Comparison of ENCODE assay signal across 23 cellular contexts in genomic region chr17:7737601-7738000, GRCh38. TPM values are rescaled to one million over a fixed set of nuclear protein-coding genes. Genes with fewer than 3 reads are reported as not detected.
A peak's percentile ranks its signal among the peaks of the same experiment; 100 is the strongest.
DNase-seq lines count a peak whose midpoint lies in the region; ATAC-seq and TF ChIP-seq lines count a peak whose summit lies in the region.
"Had no signal": no experiment of that assay in that cellular context is flagged by ENCODE, and none has a peak within 500 bp of the region (broad histone marks: within the 10 kb centered on the region; RNA-seq: fewer than 3 reads in every experiment).

No MANE protein-coding gene starts in this region.

- no peak overlapping the region for H3K4me3 Mint-ChIP-seq in stimulated activated effector memory CD8-positive, alpha-beta T cell treated with anti-CD3 and anti-CD28 coated beads, Interleukin-12 subunit alpha, Interleukin-12 subunit beta, amount 100 ng/mL, for 72 hours
- no peak overlapping the region for H3K4me3 Mint-ChIP-seq in activated naive CD8-positive, alpha-beta T cell treated with anti-CD3 and anti-CD28 coated beads for 36 hours
- H3K4me3 Mint-ChIP-seq: CD4-positive, alpha-beta memory T cell; CD4-positive, CD25-positive, alpha-beta regulatory T cell; CD8-positive, alpha-beta memory T cell had no signal

- no peak overlapping the region for H3K27ac ChIP-seq in upper lobe of right lung
- H3K27ac ChIP-seq: BLaER1 had no signal

- no peaks in the 10 kb centered on the region for H3K4me1 Mint-ChIP-seq in stimulated activated effector memory CD8-positive, alpha-beta T cell treated with anti-CD3 and anti-CD28 coated beads, Interleukin-12 subunit alpha, Interleukin-12 subunit beta, amount 100 ng/mL, for 72 hours
- no peaks in the 10 kb centered on the region for H3K4me1 Mint-ChIP-seq in activated naive CD8-positive, alpha-beta T cell treated with anti-CD3 and anti-CD28 coated beads for 36 hours
- H3K4me1 Mint-ChIP-seq: CD14-positive monocyte; CD8-positive, alpha-beta memory T cell had no signal

- H3K36me3 Mint-ChIP-seq in stimulated activated effector memory CD8-positive, alpha-beta T cell treated with anti-CD3 and anti-CD28 coated beads, Interleukin-12 subunit alpha, Interleukin-12 subunit beta, amount 100 ng/mL, for 72 hours, result no peaks in the 10 kb centered on the region
- H3K36me3 Mint-ChIP-seq in activated naive CD8-positive, alpha-beta T cell treated with anti-CD3 and anti-CD28 coated beads for 36 hours, result no peaks in the 10 kb centered on the region
- H3K36me3 Mint-ChIP-seq: CD14-positive monocyte; CD4-positive, alpha-beta memory T cell; CD4-positive, CD25-positive, alpha-beta regulatory T cell; CD8-positive, alpha-beta memory T cell had no signal

- ATAC-seq in stimulated activated effector memory CD8-positive, alpha-beta T cell treated with anti-CD3 and anti-CD28 coated beads, Interleukin-12 subunit alpha, Interleukin-12 subunit beta, amount 100 ng/mL, for 72 hours, result no peak
- no peak for ATAC-seq in upper lobe of right lung
- ATAC-seq in GM21786 (IDR thresholded peaks at IDR 0.05; ENCODE audit: unreplicated experiment), result no peak
- ATAC-seq: GM12878 had no signal

- no peak overlapping the region for H3K4me3 ChIP-seq in upper lobe of right lung
- H3K4me3 ChIP-seq: BLaER1, GM12878 had no signal

- H3K9me3 Mint-ChIP-seq in stimulated activated effector memory CD8-positive, alpha-beta T cell treated with anti-CD3 and anti-CD28 coated beads, Interleukin-12 subunit alpha, Interleukin-12 subunit beta, amount 100 ng/mL, for 72 hours, result no peaks in the 10 kb centered on the region
- no peaks in the 10 kb centered on the region for H3K9me3 Mint-ChIP-seq in activated naive CD8-positive, alpha-beta T cell treated with anti-CD3 and anti-CD28 coated beads for 36 hours
- H3K9me3 Mint-ChIP-seq: CD4-positive, alpha-beta memory T cell; CD4-positive, CD25-positive, alpha-beta regulatory T cell; CD8-positive, alpha-beta memory T cell had no signal

- TF ChIP-seq CTCF in upper lobe of right lung (IDR thresholded peaks at IDR 0.05), result no peak

- H3K4me1 ChIP-seq in upper lobe of right lung, result no peaks in the 10 kb centered on the region
- H3K4me1 ChIP-seq: BE2C, BLaER1 had no signal

- H3K36me3 ChIP-seq in upper lobe of right lung, result no peaks in the 10 kb centered on the region
- H3K36me3 ChIP-seq: BE2C, BLaER1 had no signal

- H3K27ac Mint-ChIP-seq in stimulated activated effector memory CD8-positive, alpha-beta T cell treated with anti-CD3 and anti-CD28 coated beads, Interleukin-12 subunit alpha, Interleukin-12 subunit beta, amount 100 ng/mL, for 72 hours, result peak overlapping the region; percentile 13
- H3K27ac Mint-ChIP-seq in activated naive CD8-positive, alpha-beta T cell treated with anti-CD3 and anti-CD28 coated beads for 36 hours, result no peak overlapping the region
- H3K27ac Mint-ChIP-seq: CD4-positive, alpha-beta memory T cell; CD4-positive, CD25-positive, alpha-beta regulatory T cell; CD8-positive, alpha-beta memory T cell had no signal

- H3K9me3 ChIP-seq in upper lobe of right lung, result no peaks in the 10 kb centered on the region
- H3K9me3 ChIP-seq: BE2C, BLaER1 had no signal

- peaks cover 21% of the 10 kb centered on the region for H3K27me3 Mint-ChIP-seq in activated naive CD8-positive, alpha-beta T cell treated with anti-CD3 and anti-CD28 coated beads for 36 hours

- H3K27me3 ChIP-seq in upper lobe of right lung, result peaks cover 16% of the 10 kb centered on the region
- H3K27me3 ChIP-seq: BLaER1 had no signal

- intact Hi-C loops in posterior vena cava (cut with DNase I) (loop anchor here in 1 of 2 donors (10.0 kb wide), 2 partner anchors 257 to 1993 kb away; no protein-coding TSS in a partner anchor), upper lobe of right lung (cut with DNase I) (no loop called here)

- DNase-seq in posterior vena cava (ENCODE audit: low spot score) (peak; percentile 19), upper lobe of right lung (peak; percentile 58), LoVo (ENCODE audit: low spot score) (no peak)
- DNase-seq in stimulated activated effector memory CD8-positive, alpha-beta T cell treated with anti-CD3 and anti-CD28 coated beads, Interleukin-12 subunit alpha, Interleukin-12 subunit beta, amount 100 ng/mL, for 72 hours (ENCODE audit: low spot score in 2 of 2), result no peak
- DNase-seq in activated naive CD8-positive, alpha-beta T cell treated with anti-CD3 and anti-CD28 coated beads for 36 hours, result no peak
- DNase-seq: 8988T; ACHN; BE2C; C1 segment of cervical spinal cord; CD4-positive, alpha-beta memory T cell; CD4-positive, CD25-positive, alpha-beta regulatory T cell; CD8-positive, alpha-beta memory T cell; COR-L47; DMS 273 treated with DMSO at 0.1 percent for 48 hours; DMS153; DMS79; DND-41; EL; GDM1 had no signal

RNA-seq across cellular contexts. Expression of gene DNAH2, which starts 20.1 kb away (rescaled TPM):
- 1 to 10 TPM in 1 of 2 donors, under 1 TPM in 1; 0.19 to 1.3 TPM for total RNA-seq in posterior vena cava
- 0.58 TPM for total RNA-seq in upper lobe of right lung
- total RNA-seq in activated naive CD8-positive, alpha-beta T cell treated with anti-CD3 and anti-CD28 coated beads for 36 hours, result under 1 TPM; 0.04 to 0.14 TPM
- total RNA-seq: CD4-positive, alpha-beta memory T cell; CD4-positive, CD25-positive, alpha-beta regulatory T cell; CD8-positive, alpha-beta memory T cell; GM12878 had no signal

RNA-seq across cellular contexts. Expression of gene EFNB3, which starts 32.6 kb away (rescaled TPM):
- under 1 TPM; 0.19 to 0.42 TPM for total RNA-seq in posterior vena cava
- total RNA-seq in upper lobe of right lung, result 0.32 TPM
- not detected for total RNA-seq in activated naive CD8-positive, alpha-beta T cell treated with anti-CD3 and anti-CD28 coated beads for 36 hours
- total RNA-seq: CD4-positive, CD25-positive, alpha-beta regulatory T cell; CD8-positive, alpha-beta memory T cell had no signal

RNA-seq across cellular contexts. Expression of gene WRAP53, which starts 49.3 kb away (rescaled TPM):
- total RNA-seq in posterior vena cava, result 1 to 10 TPM; 4.8 to 5.0 TPM
- 5.7 TPM for total RNA-seq in upper lobe of right lung
- total RNA-seq in activated naive CD8-positive, alpha-beta T cell treated with anti-CD3 and anti-CD28 coated beads for 36 hours, result 10 to 100 TPM; 22.8 to 27.4 TPM

RNA-seq across cellular contexts. Expression of gene TP53, which starts 50.3 kb away (rescaled TPM):
- total RNA-seq in posterior vena cava (10 to 100 TPM; 30.6 to 37.3 TPM), upper lobe of right lung (41.7 TPM)
- 100 to 1,000 TPM; 137 to 142 TPM for total RNA-seq in activated naive CD8-positive, alpha-beta T cell treated with anti-CD3 and anti-CD28 coated beads for 36 hours

Comparison
In these comparisons a context has a peak if more than half of its experiments do, and no peak if none do; other contexts are left out.
1. DNase-seq: peak in posterior vena cava (single experiment) and upper lobe of right lung (single experiment); none in stimulated activated effector memory CD8-positive, alpha-beta T cell treated with anti-CD3 and anti-CD28 coated beads, Interleukin-12 subunit alpha, Interleukin-12 subunit beta, amount 100 ng/mL, for 72 hours (0 of 2), LoVo (single experiment) and activated naive CD8-positive, alpha-beta T cell treated with anti-CD3 and anti-CD28 coated beads for 36 hours (single experiment).